In the genomic region with DNA sequence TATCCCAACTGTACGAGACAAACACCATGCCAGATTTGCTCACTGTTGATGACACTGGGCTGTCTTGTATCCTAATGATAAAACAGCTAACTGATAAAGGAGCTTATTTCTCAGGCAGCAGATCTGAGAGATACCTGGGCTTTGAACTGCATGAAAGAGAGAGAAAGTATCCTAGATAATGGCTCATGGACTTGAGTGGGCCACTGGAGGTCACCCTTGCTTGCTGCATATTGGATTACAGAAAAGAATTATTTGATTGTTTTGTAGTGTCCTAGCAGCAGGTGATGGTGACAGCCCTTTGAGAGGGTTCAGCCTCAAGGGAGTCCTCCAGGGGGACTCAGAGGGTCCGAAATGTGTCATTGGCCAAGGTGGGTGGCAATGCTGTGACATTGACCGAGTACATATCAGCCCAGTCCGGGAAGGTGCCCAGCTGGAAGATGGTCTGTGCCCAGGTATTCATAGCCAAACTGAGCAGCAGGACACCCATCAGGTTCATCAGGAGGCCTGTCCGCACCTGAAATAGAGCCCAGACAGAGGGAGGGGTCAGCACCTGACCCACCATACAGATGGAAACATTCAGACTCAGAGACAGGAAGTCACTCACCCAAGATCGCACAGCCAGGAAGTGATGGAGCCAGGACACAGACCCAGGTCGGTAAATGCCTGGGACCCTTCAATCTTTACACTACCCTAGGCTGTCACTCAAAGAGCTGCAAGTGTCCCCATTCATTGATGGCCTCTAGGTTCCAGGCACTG, we compare ENCODE assay signal across 15 cellular contexts. TPM values are rescaled to one million over a fixed set of nuclear protein-coding genes. Genes with fewer than 3 reads are reported as not detected.
DNase-seq lines count a peak whose midpoint lies in the region; ATAC-seq and TF ChIP-seq lines count a peak whose summit lies in the region.
"Had no signal": no experiment of that assay in that cellular context is flagged by ENCODE, and none has a peak within 500 bp of the region (broad histone marks: within the 10 kb centered on the region; RNA-seq: fewer than 3 reads in every experiment).

No MANE protein-coding gene starts in this region.

- H3K9me2 ChIP-seq in SK-N-SH = no peaks in the 10 kb centered on the region

- peak overlapping the region; percentile 71 for H3K27ac Mint-ChIP-seq in stimulated activated effector memory CD8-positive, alpha-beta T cell treated with anti-CD3 and anti-CD28 coated beads, Interleukin-12 subunit alpha, Interleukin-12 subunit beta, amount 100 ng/mL, for 72 hours
- no peak overlapping the region for H3K27ac Mint-ChIP-seq in glutamatergic neuron (ENCODE audit: unreplicated experiment)
- H3K27ac Mint-ChIP-seq: activated CD4-positive, alpha-beta T cell treated with anti-CD3 and anti-CD28 coated beads for 36 hours; activated naive CD4-positive, alpha-beta T cell treated with anti-CD3 and anti-CD28 coated beads, Interleukin-2, amount 10 ng/mL, durations not matched to agents 7 days and 5 days; naive thymus-derived CD8-positive, alpha-beta T cell had no signal

- H3K27me3 Mint-ChIP-seq in glutamatergic neuron (ENCODE audit: unreplicated experiment) = no peaks in the 10 kb centered on the region

- CTCF ChIA-PET in SK-N-SH (lab: Yijun Ruan, JAX) = interaction anchor here (0.7 to 9.0 kb wide), 11 partner anchors 10 to 431 kb away, joined by 3 to 102 read pairs (median 4); a partner anchor contains a TSS

- H3F3A ChIP-seq in SK-N-SH (replicated peaks; ENCODE audit: insufficient read depth) = no peaks in the 10 kb centered on the region

- no peaks in the 10 kb centered on the region for H3K36me3 ChIP-seq in SK-N-SH (replicated peaks in 1 of 2; ENCODE audit: control insufficient read depth in 1 of 2, insufficient read depth in 2 of 2, low read length in 1 of 2)
- H3K36me3 ChIP-seq: colonic mucosa, upper lobe of right lung had no signal

- H3K79me2 ChIP-seq in SK-N-SH (ENCODE audit: insufficient read depth) = no peaks in the 10 kb centered on the region

- TF ChIP-seq EP300 in SK-N-SH (IDR thresholded peaks at IDR 0.05; ENCODE audit: borderline replicate concordance in 1 of 2, low read depth in 1 of 2, low read length in 1 of 2) = no peak

- TF ChIP-seq CTCF in SK-N-SH (IDR thresholded peaks at IDR 0.05) = no peak
- no peak for TF ChIP-seq CTCF in glutamatergic neuron (IDR thresholded peaks at IDR 0.05; ENCODE audit: partially characterized antibody, unreplicated experiment)

- H3K4me2 ChIP-seq in SK-N-SH = no peak overlapping the region

- H3K9ac ChIP-seq in SK-N-SH = no peak overlapping the region

- no peak overlapping the region for H3K4me3 Mint-ChIP-seq in stimulated activated effector memory CD8-positive, alpha-beta T cell treated with anti-CD3 and anti-CD28 coated beads, Interleukin-12 subunit alpha, Interleukin-12 subunit beta, amount 100 ng/mL, for 72 hours
- H3K4me3 Mint-ChIP-seq in glutamatergic neuron (ENCODE audit: unreplicated experiment) = no peak overlapping the region
- H3K4me3 Mint-ChIP-seq: activated CD4-positive, alpha-beta T cell treated with anti-CD3 and anti-CD28 coated beads for 36 hours; activated naive CD4-positive, alpha-beta T cell treated with anti-CD3 and anti-CD28 coated beads, Interleukin-2, amount 10 ng/mL, durations not matched to agents 7 days and 5 days; naive thymus-derived CD8-positive, alpha-beta T cell had no signal

- H3K4me1 Mint-ChIP-seq in stimulated activated effector memory CD8-positive, alpha-beta T cell treated with anti-CD3 and anti-CD28 coated beads, Interleukin-12 subunit alpha, Interleukin-12 subunit beta, amount 100 ng/mL, for 72 hours = peaks cover 55% of the 10 kb centered on the region
- peaks cover 11% of the 10 kb centered on the region for H3K4me1 Mint-ChIP-seq in glutamatergic neuron (ENCODE audit: low read depth, unreplicated experiment)

- no peaks in the 10 kb centered on the region for H3K36me3 Mint-ChIP-seq in stimulated activated effector memory CD8-positive, alpha-beta T cell treated with anti-CD3 and anti-CD28 coated beads, Interleukin-12 subunit alpha, Interleukin-12 subunit beta, amount 100 ng/mL, for 72 hours
- no peaks in the 10 kb centered on the region for H3K36me3 Mint-ChIP-seq in glutamatergic neuron (ENCODE audit: unreplicated experiment)
- H3K36me3 Mint-ChIP-seq: activated naive CD4-positive, alpha-beta T cell treated with anti-CD3 and anti-CD28 coated beads, Interleukin-2, amount 10 ng/mL, durations not matched to agents 7 days and 5 days; naive thymus-derived CD8-positive, alpha-beta T cell had no signal

- WGBS in SK-N-SH (ENCODE audit: low lambda C conversion rate) = 58% methylated on average over 3 of the region's 7 CpGs

- H3K27ac ChIP-seq in SK-N-SH (ENCODE audit: low read depth in 2 of 2, low read length in 1 of 2) = no peak overlapping the region
- H3K27ac ChIP-seq in cingulate gyrus (ENCODE audit: low read depth, low read length) = peak overlapping the region; percentile 69
- H3K27ac ChIP-seq: colonic mucosa, upper lobe of right lung had no signal

- H3K9me3 ChIP-seq in SK-N-SH = no peaks in the 10 kb centered on the region
- H3K9me3 ChIP-seq: colonic mucosa, upper lobe of right lung had no signal

- H2AFZ ChIP-seq in SK-N-SH (ENCODE audit: low read depth) = no peak overlapping the region

- no peaks in the 10 kb centered on the region for H3K9me3 Mint-ChIP-seq in stimulated activated effector memory CD8-positive, alpha-beta T cell treated with anti-CD3 and anti-CD28 coated beads, Interleukin-12 subunit alpha, Interleukin-12 subunit beta, amount 100 ng/mL, for 72 hours
- no peaks in the 10 kb centered on the region for H3K9me3 Mint-ChIP-seq in glutamatergic neuron (ENCODE audit: unreplicated experiment)
- H3K9me3 Mint-ChIP-seq: activated naive CD4-positive, alpha-beta T cell treated with anti-CD3 and anti-CD28 coated beads, Interleukin-2, amount 10 ng/mL, durations not matched to agents 7 days and 5 days; naive thymus-derived CD8-positive, alpha-beta T cell had no signal

- H3K4me3 ChIP-seq in SK-N-SH (ENCODE audit: low read depth in 2 of 2, low read length in 1 of 2) = no peak overlapping the region
- H3K4me3 ChIP-seq: colonic mucosa, skin epidermis, upper lobe of right lung had no signal

- peak; percentile 65 for TF ChIP-seq RAD21 in SK-N-SH (IDR thresholded peaks at IDR 0.05; ENCODE audit: low read length)

- no peaks in the 10 kb centered on the region; the same call in 1 of the 2 replicates for H3K27me3 ChIP-seq in SK-N-SH (ENCODE audit: insufficient read depth)
- H3K27me3 ChIP-seq: colonic mucosa, upper lobe of right lung had no signal

- no peaks in the 10 kb centered on the region for H4K20me1 ChIP-seq in SK-N-SH (ENCODE audit: insufficient read depth)

- DNase-seq in SK-N-SH (no peak), NCI-H2196 (lab: John Stamatoyannopoulos, UW; ENCODE audit: unreplicated experiment) (peak; percentile 42), glutamatergic neuron (no peak)
- DNase-seq in stimulated activated effector memory CD8-positive, alpha-beta T cell treated with anti-CD3 and anti-CD28 coated beads, Interleukin-12 subunit alpha, Interleukin-12 subunit beta, amount 100 ng/mL, for 72 hours (ENCODE audit: low spot score in 2 of 2) = no peak
- DNase-seq: activated CD4-positive, alpha-beta T cell treated with anti-CD3 and anti-CD28 coated beads for 36 hours; activated naive CD4-positive, alpha-beta T cell treated with anti-CD3 and anti-CD28 coated beads, Interleukin-2, amount 10 ng/mL, durations not matched to agents 7 days and 5 days; colonic mucosa; naive thymus-derived CD8-positive, alpha-beta T cell; upper lobe of right lung had no signal

- ATAC-seq in SK-N-SH treated with all-trans-retinoic acid at 6 μM for 48 hours (no peak), HG02870 (IDR thresholded peaks at IDR 0.05; ENCODE audit: unreplicated experiment) (no peak), HG03095 (IDR thresholded peaks at IDR 0.05; ENCODE audit: unreplicated experiment) (no peak)
- ATAC-seq in stimulated activated effector memory CD8-positive, alpha-beta T cell treated with anti-CD3 and anti-CD28 coated beads, Interleukin-12 subunit alpha, Interleukin-12 subunit beta, amount 100 ng/mL, for 72 hours = no peak
- ATAC-seq: activated CD4-positive, alpha-beta T cell treated with anti-CD3 and anti-CD28 coated beads for 36 hours; naive thymus-derived CD8-positive, alpha-beta T cell; upper lobe of right lung had no signal

- POLR2A ChIA-PET in SK-N-SH (lab: Yijun Ruan, JAX) = no interaction called here

- peaks cover 0 to 9% of the 10 kb centered on the region in 2 experiments; a peak in 1 of 4 replicates for H3K4me1 ChIP-seq in SK-N-SH (ENCODE audit: control insufficient read depth in 1 of 2, insufficient read depth in 2 of 2, low read depth in 1 of 2, low read length in 1 of 2)
- H3K4me1 ChIP-seq: colonic mucosa had no signal

TF ChIP-seq in SK-N-SH, 30 proteins besides CTCF, POLR2A, EP300 and RAD21 (continues in another document):
- TF ChIP-seq, protein P1, sequence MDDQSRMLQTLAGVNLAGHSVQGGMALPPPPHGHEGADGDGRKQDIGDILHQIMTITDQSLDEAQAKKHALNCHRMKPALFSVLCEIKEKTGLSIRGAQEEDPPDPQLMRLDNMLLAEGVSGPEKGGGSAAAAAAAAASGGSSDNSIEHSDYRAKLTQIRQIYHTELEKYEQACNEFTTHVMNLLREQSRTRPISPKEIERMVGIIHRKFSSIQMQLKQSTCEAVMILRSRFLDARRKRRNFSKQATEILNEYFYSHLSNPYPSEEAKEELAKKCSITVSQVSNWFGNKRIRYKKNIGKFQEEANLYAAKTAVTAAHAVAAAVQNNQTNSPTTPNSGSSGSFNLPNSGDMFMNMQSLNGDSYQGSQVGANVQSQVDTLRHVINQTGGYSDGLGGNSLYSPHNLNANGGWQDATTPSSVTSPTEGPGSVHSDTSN (IDR thresholded peaks at IDR 0.05) = no peak
- no peak for TF ChIP-seq CHD2 (IDR thresholded peaks at IDR 0.05; ENCODE audit: low read length, partially characterized antibody)

TF ChIP-seq in SK-N-SH treated with all-trans-retinoic acid at 6 μM for 48 hours, 23 proteins besides CTCF, POLR2A, EP300 and RAD21 (continues in another document):
- TF ChIP-seq PPARA (CRISPR knock-in tag; IDR thresholded peaks at IDR 0.05; ENCODE audit: borderline replicate concordance) (no peak), ARNTL (CRISPR knock-in tag; IDR thresholded peaks at IDR 0.05; ENCODE audit: borderline replicate concordance, low read depth) (no peak), ESRRG (CRISPR knock-in tag; IDR thresholded peaks at IDR 0.05) (no peak)

RNA-seq across cellular contexts. Expression of a gene that starts 9.4 kb away (rescaled TPM):
- polyA plus RNA-seq in SK-N-SH (2012; rRNA removed) = not detected in 2 replicates
- not detected in 2 replicates for polyA plus RNA-seq in SK-N-SH (2012; cell fraction: cytosol; rRNA removed)
- polyA plus RNA-seq in SK-N-SH (2012; cell fraction: nucleus; rRNA removed) = not detected in 2 replicates
- not detected for total RNA-seq in glutamatergic neuron (ENCODE audit: unreplicated experiment)
- total RNA-seq: colonic mucosa; MCF 10A; naive thymus-derived CD8-positive, alpha-beta T cell had no signal
- polyA plus RNA-seq: naive thymus-derived CD8-positive, alpha-beta T cell had no signal

RNA-seq across cellular contexts. Expression of a gene that starts 46.5 kb away (rescaled TPM):
- polyA plus RNA-seq in SK-N-SH (2012; rRNA removed) = 4.5 and 5.5 TPM in 2 replicates
- polyA plus RNA-seq in SK-N-SH (2012; cell fraction: cytosol; rRNA removed) = 2.6 and 3.0 TPM in 2 replicates
- polyA plus RNA-seq in SK-N-SH (2012; cell fraction: nucleus; rRNA removed) = 17.1 and 27.2 TPM in 2 replicates
- total RNA-seq in glutamatergic neuron (ENCODE audit: unreplicated experiment) = 32.9 TPM
- total RNA-seq: MCF 10A had no signal
